Comparison of ENCODE assay signal across 8 cellular contexts in the genomic region with DNA sequence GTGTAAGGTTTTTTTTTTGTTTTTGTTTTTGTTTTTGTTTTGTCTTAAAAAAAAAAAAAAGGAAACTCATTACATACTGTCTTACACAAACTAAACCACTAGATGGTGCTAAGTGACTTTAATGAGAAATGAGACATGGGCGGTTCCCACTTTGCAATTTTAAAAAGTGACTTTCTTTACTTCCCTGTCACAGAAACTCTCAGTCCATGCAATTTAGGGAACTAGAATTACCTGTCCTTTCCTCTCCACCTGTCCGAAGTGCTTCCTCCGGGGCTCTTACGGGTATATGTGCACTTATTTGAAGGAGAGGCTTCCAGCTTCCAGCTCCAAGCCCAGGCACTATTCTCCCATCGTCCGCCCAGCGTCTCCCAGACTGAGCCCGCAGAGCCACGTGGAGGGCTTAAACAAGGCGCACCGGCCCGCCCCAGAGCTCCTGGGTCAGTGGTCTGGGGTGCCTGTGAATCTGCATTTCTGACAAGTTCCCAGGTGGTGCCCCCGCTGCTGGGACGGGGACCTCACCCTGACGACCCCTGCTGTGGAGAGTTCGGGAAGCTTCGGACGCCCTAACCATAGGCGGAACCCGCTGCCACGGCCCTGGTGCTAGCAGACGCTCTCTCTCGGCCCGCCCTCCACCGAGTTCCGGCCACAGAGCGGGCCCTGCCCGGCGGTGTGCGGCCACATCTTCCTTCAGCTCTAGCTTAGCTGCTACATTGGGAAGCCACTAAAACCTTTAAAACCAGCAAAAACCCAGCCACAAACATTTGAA. TPM values are rescaled to one million over a fixed set of nuclear protein-coding genes. Genes with fewer than 3 reads are reported as not detected.
DNase-seq lines count a peak whose midpoint lies in the region; ATAC-seq and TF ChIP-seq lines count a peak whose summit lies in the region.

No MANE protein-coding gene starts in this region.

- intact Hi-C loops in cardiac septum (cut with DNase I) = loop anchor here (2.0 to 5.0 kb wide), 3 partner anchors 394 to 772 kb away; no protein-coding TSS in a partner anchor

- H3K4me3 Mint-ChIP-seq in activated naive CD8-positive, alpha-beta T cell = peak overlapping the region; percentile 87

- peaks cover 24% of the 10 kb centered on the region for H3K4me1 Mint-ChIP-seq in activated naive CD8-positive, alpha-beta T cell (ENCODE audit: low read depth)

- TF ChIP-seq EP300 in Ishikawa (IDR thresholded peaks at IDR 0.05; ENCODE audit: borderline replicate concordance) = no peak

- H3K27ac ChIP-seq in RWPE2 (ENCODE audit: poor library complexity, severe bottlenecking) = peak overlapping the region; percentile 61

- peaks cover 15% of the 10 kb centered on the region for H3K4me1 ChIP-seq in RWPE2 (ENCODE audit: insufficient read depth, poor library complexity, severe bottlenecking)

- peak; percentile 93 for TF ChIP-seq CTCF in RWPE2 (IDR thresholded peaks at IDR 0.05; ENCODE audit: poor library complexity, severe bottlenecking)

- peak; percentile 76 for TF ChIP-seq RAD21 in Ishikawa (IDR thresholded peaks at IDR 0.05; ENCODE audit: low read depth)

- no peaks in the 10 kb centered on the region for H3K9me3 ChIP-seq in RWPE2 (ENCODE audit: severe bottlenecking)

- no peaks in the 10 kb centered on the region for H3K36me3 ChIP-seq in RWPE2 (ENCODE audit: low read depth)

- H3K27me3 ChIP-seq in RWPE2 (ENCODE audit: insufficient read depth, poor library complexity, severe bottlenecking) = no peaks in the 10 kb centered on the region

- DNase-seq in ELR (ENCODE audit: low read depth) (peak; percentile 79), RWPE2 (ENCODE audit: low spot score) (no peak), cardiac septum (ENCODE audit: low spot score) (peak; percentile 82), pons (ENCODE audit: low spot score) (peak; percentile 79), GOT3 (lab: John Stamatoyannopoulos, UW) (no peak)

- H3K27ac Mint-ChIP-seq in activated naive CD8-positive, alpha-beta T cell = peak overlapping the region; percentile 68

- no peaks in the 10 kb centered on the region for H3K9me3 Mint-ChIP-seq in activated naive CD8-positive, alpha-beta T cell (ENCODE audit: low read depth)

- H3K36me3 Mint-ChIP-seq in activated naive CD8-positive, alpha-beta T cell = no peaks in the 10 kb centered on the region

- ATAC-seq in GM21723 (IDR thresholded peaks at IDR 0.05; ENCODE audit: unreplicated experiment) (peak; percentile 78), RWPE2 (ENCODE audit: low read depth) (peak; percentile 73)

- H3K27me3 Mint-ChIP-seq in activated naive CD8-positive, alpha-beta T cell = no peaks in the 10 kb centered on the region

- H3K4me3 ChIP-seq in RWPE2 (ENCODE audit: severe bottlenecking) = peak overlapping the region; percentile 13

TF ChIP-seq in Ishikawa, 13 proteins besides CTCF, POLR2A, EP300 and RAD21:
- TF ChIP-seq, protein P1, sequence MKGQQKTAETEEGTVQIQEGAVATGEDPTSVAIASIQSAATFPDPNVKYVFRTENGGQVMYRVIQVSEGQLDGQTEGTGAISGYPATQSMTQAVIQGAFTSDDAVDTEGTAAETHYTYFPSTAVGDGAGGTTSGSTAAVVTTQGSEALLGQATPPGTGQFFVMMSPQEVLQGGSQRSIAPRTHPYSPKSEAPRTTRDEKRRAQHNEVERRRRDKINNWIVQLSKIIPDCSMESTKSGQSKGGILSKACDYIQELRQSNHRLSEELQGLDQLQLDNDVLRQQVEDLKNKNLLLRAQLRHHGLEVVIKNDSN (IDR thresholded peaks at IDR 0.05) = no peak
- TF ChIP-seq, protein P2, sequence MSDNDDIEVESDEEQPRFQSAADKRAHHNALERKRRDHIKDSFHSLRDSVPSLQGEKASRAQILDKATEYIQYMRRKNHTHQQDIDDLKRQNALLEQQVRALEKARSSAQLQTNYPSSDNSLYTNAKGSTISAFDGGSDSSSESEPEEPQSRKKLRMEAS (IDR thresholded peaks at IDR 0.05) = peak; percentile 94

RNA-seq across cellular contexts. Expression of a gene that starts 26.1 kb away (rescaled TPM):
- total RNA-seq in cardiac septum = 0.83 TPM

Comparison
In these comparisons a context has a peak if more than half of its experiments do, and no peak if none do; other contexts are left out.
1. DNase-seq: peak in ELR (single experiment), cardiac septum (single experiment) and pons (single experiment); none in RWPE2 (single experiment) and GOT3 (single experiment).